16 cellular contexts compared by ENCODE assay signal in genomic region chr3:55476515-55476914, GRCh38.
DNase-seq lines count a peak whose midpoint lies in the region; ATAC-seq and TF ChIP-seq lines count a peak whose summit lies in the region.
"Had no signal": no experiment of that assay in that cellular context is flagged by ENCODE, and none has a peak within 500 bp of the region (broad histone marks: within the 10 kb centered on the region; RNA-seq: fewer than 3 reads in every experiment).

No MANE protein-coding gene starts in this region.

- DNase-seq in AG20443 (ENCODE audit: low spot score) = peak; percentile 59
- DNase-seq in HS-27A (ENCODE audit: low read depth) = peak; percentile 82
- DNase-seq in astrocyte of the cerebellum (ENCODE audit: low read depth) = peak; percentile 95
- DNase-seq in iris pigment epithelial cell (ENCODE audit: low read depth) = peak; percentile 92
- DNase-seq in hypothalamus (lab: John Stamatoyannopoulos, UW) = no peak
- DNase-seq in NCI-H1436 (lab: John Stamatoyannopoulos, UW) = no peak
- DNase-seq in amygdala (lab: John Stamatoyannopoulos, UW) = no peak
- DNase-seq: activated CD8-positive, alpha-beta memory T cell treated with anti-CD3 and anti-CD28 coated beads, Interleukin-2, amount 50 U/mL, for 4 hours; activated naive CD4-positive, alpha-beta T cell treated with anti-CD3 and anti-CD28 coated beads, Interleukin-2, amount 50 U/mL, for 16 hours; colonic mucosa; esophagus squamous epithelium; islet precursor cell had no signal

- TF ChIP-seq CTCF in astrocyte of the cerebellum (IDR thresholded peaks at IDR 0.05; ENCODE audit: low read depth, low read length, missing control alignments) = no peak

- H3K4me3 ChIP-seq in astrocyte of the cerebellum (ENCODE audit: low read depth, low read length) = peak overlapping the region; percentile 83
- H3K4me3 ChIP-seq: colonic mucosa, esophagus squamous epithelium, HAP-1, prostate gland had no signal

- in situ Hi-C loops in astrocyte of the cerebellum (cut with HindIII; ENCODE audit: low sequenced_read_pairs) = loop anchor here (5.0 to 25.0 kb wide), 5 partner anchors 319 to 1039 kb away; no protein-coding TSS in a partner anchor

- ATAC-seq in GM18861 (IDR thresholded peaks at IDR 0.05; ENCODE audit: unreplicated experiment) = no peak
- ATAC-seq: activated CD4-positive, CD25-positive, alpha-beta regulatory T cell treated with anti-CD3 and anti-CD28 coated beads, Interleukin-2, amount 50 U/mL, for 24 hours had no signal

Comparison
In these comparisons a context has a peak if more than half of its experiments do, and no peak if none do; other contexts are left out.
1. DNase-seq: peak in AG20443 (single experiment), HS-27A (single experiment), astrocyte of the cerebellum (single experiment) and iris pigment epithelial cell (single experiment); none in hypothalamus (0 of 51), NCI-H1436 (single experiment) and amygdala (0 of 56).